In the genomic region with DNA sequence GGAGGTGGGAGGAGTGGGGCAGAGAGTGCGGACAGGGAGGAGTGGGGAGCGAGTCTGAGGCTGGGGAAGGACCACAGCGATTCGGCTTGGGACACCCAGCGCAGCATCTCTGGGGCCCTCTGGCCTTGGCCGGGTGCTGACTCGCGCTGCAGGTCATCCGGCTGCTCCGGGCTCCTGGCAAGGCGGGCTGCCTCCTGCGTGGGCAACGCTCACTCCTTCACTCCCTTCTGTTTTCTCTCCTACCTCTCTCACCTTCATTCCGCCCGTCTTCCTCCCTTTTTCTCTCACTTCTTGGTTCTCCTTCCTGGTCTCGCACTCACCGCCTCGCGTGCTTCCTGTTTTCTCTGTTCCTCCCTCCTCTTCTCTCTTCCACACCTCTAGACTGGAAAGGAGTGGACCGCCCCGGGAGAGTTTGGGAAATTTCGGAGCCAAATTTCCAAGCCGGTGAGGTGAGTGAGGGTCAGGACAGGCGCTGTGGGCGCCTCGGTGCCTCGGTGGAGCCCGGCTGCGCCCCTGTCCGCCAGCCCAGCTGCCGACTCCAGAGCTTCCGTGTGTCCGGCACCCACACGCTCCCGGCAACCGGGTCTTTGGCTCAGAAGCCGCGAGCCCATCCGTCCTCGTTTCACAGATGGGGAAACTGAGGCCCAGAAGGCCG, we compare ENCODE assay signal across 12 cellular contexts.
A peak's percentile ranks its signal among the peaks of the same experiment; 100 is the strongest.
DNase-seq lines count a peak whose midpoint lies in the region; ATAC-seq and TF ChIP-seq lines count a peak whose summit lies in the region.
"Had no signal": no experiment of that assay in that cellular context is flagged by ENCODE, and none has a peak within 500 bp of the region (broad histone marks: within the 10 kb centered on the region; RNA-seq: fewer than 3 reads in every experiment).

No MANE protein-coding gene starts in this region.

- H3K36me3 ChIP-seq in PC-3 (ENCODE audit: low read depth, low read length) (no peaks in the 10 kb centered on the region), iPS-20b (ENCODE audit: insufficient read depth, low read depth, low read length) (no peaks in the 10 kb centered on the region), tibial nerve (peaks cover 0 to 21% (median 0%) of the 10 kb centered on the region in 3 donors)
- H3K36me3 ChIP-seq: uterus had no signal

- peaks cover 1% of the 10 kb centered on the region; the same call in 1 of the 2 replicates for H3K4me1 ChIP-seq in PC-3 (ENCODE audit: insufficient read depth, low read length)
- peaks cover 9% of the 10 kb centered on the region; the same call in 1 of the 2 replicates for H3K4me1 ChIP-seq in iPS-20b (ENCODE audit: insufficient read depth, low read length)
- peaks cover 0 to 36% (median 13%) of the 10 kb centered on the region in 4 donors for H3K4me1 ChIP-seq in tibial nerve
- H3K4me1 ChIP-seq: uterus had no signal

- H3K27me3 Mint-ChIP-seq in activated CD4-positive, alpha-beta T cell treated with anti-CD3 and anti-CD28 coated beads, Interleukin-2, amount 10 ng/mL, durations not matched to agents 24 days and 14 days: peaks cover 12% of the 10 kb centered on the region

- no peak overlapping the region for H2AFZ ChIP-seq in PC-3 (ENCODE audit: low read length)

- H3K4me3 ChIP-seq in PC-3 (ENCODE audit: low read length) (no peak overlapping the region), iPS-20b (ENCODE audit: low read length) (peak overlapping the region; percentile 69; the same call in 1 of the 2 replicates), tibial nerve (no peak overlapping the region)
- H3K4me3 ChIP-seq: uterus had no signal

- H3K9me2 ChIP-seq in PC-3 (replicated peaks; ENCODE audit: low read length): no peaks in the 10 kb centered on the region

- peak overlapping the region; percentile 25; the same call in 1 of the 2 replicates for H3K4me2 ChIP-seq in PC-3 (ENCODE audit: low read length)

- H3K4me1 Mint-ChIP-seq in activated CD4-positive, alpha-beta T cell treated with anti-CD3 and anti-CD28 coated beads, Interleukin-2, amount 10 ng/mL, durations not matched to agents 24 days and 14 days: peaks cover 20% of the 10 kb centered on the region

- no peaks in the 10 kb centered on the region for H4K20me1 ChIP-seq in PC-3 (ENCODE audit: low read length)

- no peak for TF ChIP-seq POLR2A in tibial nerve (IDR thresholded peaks at IDR 0.05)

- ATAC-seq in PC-3: peak; percentile 61
- no peak for ATAC-seq in HG03565 (IDR thresholded peaks at IDR 0.05; ENCODE audit: unreplicated experiment)

- H3K9me3 Mint-ChIP-seq in activated CD4-positive, alpha-beta T cell treated with anti-CD3 and anti-CD28 coated beads, Interleukin-2, amount 10 ng/mL, durations not matched to agents 24 days and 14 days: no peaks in the 10 kb centered on the region
- H3K9me3 Mint-ChIP-seq: natural killer cell, T-cell had no signal

- H3K79me2 ChIP-seq in PC-3 (ENCODE audit: low read length): no peaks in the 10 kb centered on the region

- TF ChIP-seq EP300 in tibial nerve (IDR thresholded peaks at IDR 0.05): no peak

- no peak overlapping the region for H3K27ac ChIP-seq in PC-3 (ENCODE audit: low read length)
- no peak overlapping the region for H3K27ac ChIP-seq in iPS-20b (ENCODE audit: low read length)
- peak overlapping the region in 3 of 4 donors; percentile 10 to 84 (median 22) for H3K27ac ChIP-seq in tibial nerve
- H3K27ac ChIP-seq: uterus had no signal

- no peaks in the 10 kb centered on the region for H3K36me3 Mint-ChIP-seq in activated CD4-positive, alpha-beta T cell treated with anti-CD3 and anti-CD28 coated beads, Interleukin-2, amount 10 ng/mL, durations not matched to agents 24 days and 14 days (ENCODE audit: low read depth)
- H3K36me3 Mint-ChIP-seq: natural killer cell, T-cell had no signal

- no peak for TF ChIP-seq CTCF in PC-3 (conservative IDR thresholded peaks at IDR 0.05; ENCODE audit: low read depth, low read length)
- TF ChIP-seq CTCF in tibial nerve (IDR thresholded peaks at IDR 0.05): no peak

- H3K4me3 Mint-ChIP-seq in activated CD4-positive, alpha-beta T cell treated with anti-CD3 and anti-CD28 coated beads, Interleukin-2, amount 10 ng/mL, durations not matched to agents 24 days and 14 days: no peak overlapping the region
- H3K4me3 Mint-ChIP-seq: activated naive CD8-positive, alpha-beta T cell; natural killer cell had no signal

- DNase-seq in activated CD4-positive, alpha-beta T cell treated with anti-CD3 and anti-CD28 coated beads, Interleukin-2, amount 10 ng/mL, durations not matched to agents 24 days and 14 days: peak; percentile 56
- DNase-seq in activated CD4-positive, alpha-beta T cell treated with anti-CD3 and anti-CD28 coated beads, Interleukin-2, amount 50 U/mL, for 4 hours: no peak
- no peak for DNase-seq in PC-3
- DNase-seq in tibial nerve (ENCODE audit: low spot score in 2 of 2): no peak
- no peak for DNase-seq in NCI-H128 (lab: John Stamatoyannopoulos, UW; ENCODE audit: unreplicated experiment)
- DNase-seq in NCI-H526 (lab: John Stamatoyannopoulos, UW): no peak

- 78 to 82% methylated on average over 41 of the region's 41 CpGs for WGBS in tibial nerve, 2 donors

- no peak overlapping the region for H3K27ac Mint-ChIP-seq in activated CD4-positive, alpha-beta T cell treated with anti-CD3 and anti-CD28 coated beads, Interleukin-2, amount 10 ng/mL, durations not matched to agents 24 days and 14 days
- H3K27ac Mint-ChIP-seq: activated naive CD8-positive, alpha-beta T cell; T-cell had no signal

- no TSS peak for BruUV-seq in PC-3 (replicated peaks; lab: Mats Ljungman, UMichigan)

- H3K9ac ChIP-seq in PC-3 (ENCODE audit: low read length): no peak overlapping the region
- H3K9ac ChIP-seq in iPS-20b (ENCODE audit: low read depth, low read length): no peak overlapping the region; the same call in 1 of the 2 replicates

- H3K9me3 ChIP-seq in PC-3 (ENCODE audit: low read length) (no peaks in the 10 kb centered on the region), iPS-20b (ENCODE audit: insufficient read depth, low read depth, low read length) (no peaks in the 10 kb centered on the region), tibial nerve (no peaks in the 10 kb centered on the region)
- H3K9me3 ChIP-seq: uterus had no signal

- intact Hi-C loops in activated CD4-positive, alpha-beta T cell treated with anti-CD3 and anti-CD28 coated beads, Interleukin-2, amount 10 ng/mL, durations not matched to agents 24 days and 14 days (cut with micrococcal nuclease): loop anchor here (2.0 kb wide), 2 partner anchors 92 to 104 kb away; no protein-coding TSS in a partner anchor
- intact Hi-C loops in PC-3 (cut with micrococcal nuclease): no loop called here

- POLR2A ChIA-PET in PC-3 (lab: Charles Lee; ENCODE audit: unreplicated experiment): no interaction called here

- CTCF ChIA-PET in PC-3 (lab: Charles Lee): interaction anchor here (0.5 to 1.8 kb wide), 2 partner anchors 61 to 104 kb away, joined by 7 to 17 read pairs; no protein-coding TSS in a partner anchor

- no peaks in the 10 kb centered on the region for H3F3A ChIP-seq in PC-3 (ENCODE audit: low read length, unreplicated experiment)

- H3K27me3 ChIP-seq in PC-3 (ENCODE audit: low read length) (no peaks in the 10 kb centered on the region), iPS-20b (ENCODE audit: insufficient read depth, low read length) (peaks cover 12% of the 10 kb centered on the region; the same call in 1 of the 2 replicates), tibial nerve (peaks cover 0 to 3% of the 10 kb centered on the region in 2 donors)
- H3K27me3 ChIP-seq: uterus had no signal

Comparison
In these comparisons a context has a peak if more than half of its experiments do, and no peak if none do; other contexts are left out.
1. H3K27ac ChIP-seq: peak in tibial nerve (3 of 4); none in PC-3 (single experiment) and iPS-20b (single experiment).